ENCODE assay signal across 1 cellular context in the genomic region with DNA sequence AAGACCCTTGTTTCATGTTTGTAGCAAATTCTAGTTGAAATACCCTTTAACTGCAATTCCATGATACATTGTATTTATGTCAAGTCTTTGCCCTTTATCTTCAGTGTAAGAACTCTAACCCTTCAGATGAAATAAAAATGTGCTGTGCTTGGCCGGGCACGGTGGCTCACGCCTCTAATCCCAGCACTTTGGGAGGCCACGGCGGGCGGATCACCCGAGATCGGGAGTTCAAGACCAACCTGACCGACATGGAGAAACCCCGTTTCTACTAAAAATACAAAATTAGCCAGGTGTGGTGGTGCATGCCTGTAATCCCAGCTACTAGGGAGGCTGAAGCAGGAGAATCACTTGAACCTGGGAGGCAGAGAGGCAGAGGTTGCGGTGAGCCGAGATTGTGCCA. TPM values are rescaled to one million over a fixed set of nuclear protein-coding genes. Genes with fewer than 3 reads are reported as not detected.
"Had no signal": no experiment of that assay in that cellular context is flagged by ENCODE, and none has a peak within 500 bp of the region (broad histone marks: within the 10 kb centered on the region; RNA-seq: fewer than 3 reads in every experiment).

No MANE protein-coding gene starts in this region.

RNA-seq across cellular contexts. Expression of a gene that starts 6.4 kb away (rescaled TPM):
- total RNA-seq: OCI-LY7 had no signal
